1 cellular context compared by ENCODE assay signal in genomic region chr17:59093145-59093701, GRCh38.
TF ChIP-seq lines count a peak whose summit lies in the region.

No MANE protein-coding gene starts in this region.

TF ChIP-seq in HepG2, 621 proteins besides CTCF, POLR2A, EP300 and RAD21 (continued from another document):
- TF ChIP-seq ZNF318 (CRISPR knock-in tag; IDR thresholded peaks at IDR 0.05) = no peak
